ENCODE assay signal across 11 cellular contexts in genomic region chr4:136650541-136651277, GRCh38.
DNase-seq lines count a peak whose midpoint lies in the region; ATAC-seq, FAIRE-seq and TF ChIP-seq lines count a peak whose summit lies in the region.
"Had no signal": no experiment of that assay in that cellular context is flagged by ENCODE, and none has a peak within 500 bp of the region (broad histone marks: within the 10 kb centered on the region; RNA-seq: fewer than 3 reads in every experiment).

No MANE protein-coding gene starts in this region.

- no peaks in the 10 kb centered on the region for H3K27me3 ChIP-seq in endothelial cell of umbilical vein (ENCODE audit: control insufficient read depth in 2 of 2, insufficient read depth in 2 of 2, low read length in 2 of 2)
- H3K27me3 ChIP-seq in endodermal cell (ENCODE audit: control insufficient read depth, insufficient read depth, low read length, poor library complexity, severe bottlenecking): no peaks in the 10 kb centered on the region
- H3K27me3 ChIP-seq: thyroid gland had no signal

- TF ChIP-seq CTCF in Calu3 (IDR thresholded peaks at IDR 0.05; ENCODE audit: unreplicated experiment) (no peak), endothelial cell of umbilical vein (IDR thresholded peaks at IDR 0.05; ENCODE audit: extremely low read depth in 1 of 2, insufficient read depth in 1 of 2, low read depth in 1 of 2, low read length in 2 of 2) (no peak), endodermal cell (conservative IDR thresholded peaks at IDR 0.05) (no peak)

- no peak for TF ChIP-seq POLR2A in endothelial cell of umbilical vein (IDR thresholded peaks at IDR 0.05; ENCODE audit: low read depth, low read length)

- peak overlapping the region; percentile 54 for H3K27ac ChIP-seq in endothelial cell of umbilical vein (ENCODE audit: insufficient read depth, low read depth, low read length)
- no peak overlapping the region for H3K27ac ChIP-seq in endodermal cell (ENCODE audit: low read depth, low read length)
- H3K27ac ChIP-seq: thyroid gland had no signal

- BruUV-seq in Calu3 (replicated peaks; lab: Mats Ljungman, UMichigan): no TSS peak
- BruUV-seq in endothelial cell of umbilical vein (replicated peaks; lab: Mats Ljungman, UMichigan): TSS peak; percentile 43

- no peaks in the 10 kb centered on the region for H3K9me1 ChIP-seq in endothelial cell of umbilical vein (replicated peaks; ENCODE audit: control insufficient read depth, extremely low read depth, insufficient read depth, low read length)

- CTCF ChIA-PET in Calu3 (lab: Charles Lee): no interaction called here
- CTCF ChIA-PET in endothelial cell of umbilical vein (lab: Charles Lee): interaction anchor here (1.2 to 1.7 kb wide), 2 partner anchors 12 to 214 kb away, joined by 4 read pairs; no protein-coding TSS in a partner anchor

- H3K4me1 ChIP-seq in endothelial cell of umbilical vein (ENCODE audit: control insufficient read depth, extremely low read depth, insufficient read depth, low read length) (peaks cover 16% of the 10 kb centered on the region), endodermal cell (ENCODE audit: control insufficient read depth, insufficient read depth, low read length) (peaks cover 11% of the 10 kb centered on the region)
- H3K4me1 ChIP-seq: thyroid gland had no signal

- H3K4me3 ChIP-seq in endothelial cell of umbilical vein (replicated peaks in 1 of 3; ENCODE audit: insufficient read depth in 1 of 3, low read depth in 1 of 3, low read length in 3 of 3): no peak overlapping the region
- no peak overlapping the region for H3K4me3 ChIP-seq in endodermal cell (ENCODE audit: low read length)
- H3K4me3 ChIP-seq: thyroid gland had no signal

- WGBS in endodermal cell (ENCODE audit: insufficient coverage in 1 of 2, insufficient read length in 1 of 2), 2 experiments: 69 to 84% methylated on average over 3 to 5 of the region's 5 CpGs

- dilution Hi-C loops in endothelial cell of umbilical vein (cut with MboI; ENCODE audit: extremely low pct_ligation_motif_present, low sequenced_read_pairs): no loop called here

- POLR2A ChIA-PET in endothelial cell of umbilical vein (lab: Charles Lee): no interaction called here

- peak overlapping the region; percentile 9 for H3K4me2 ChIP-seq in endothelial cell of umbilical vein (ENCODE audit: insufficient read depth, low read length)

- no peaks in the 10 kb centered on the region for H3K9me3 ChIP-seq in endothelial cell of umbilical vein (replicated peaks; ENCODE audit: control insufficient read depth, insufficient read depth, low read length)
- no peaks in the 10 kb centered on the region for H3K9me3 ChIP-seq in endodermal cell (ENCODE audit: control insufficient read depth, low read length)
- H3K9me3 ChIP-seq: thyroid gland had no signal

- intact Hi-C loops in Calu3 (cut with micrococcal nuclease; ENCODE audit: unreplicated experiment): no loop called here
- intact Hi-C loops in endothelial cell of umbilical vein (cut with micrococcal nuclease): loop anchor here (5.0 to 10.0 kb wide), 3 partner anchors 163 to 286 kb away; no protein-coding TSS in a partner anchor

- H3K36me3 ChIP-seq in endothelial cell of umbilical vein (ENCODE audit: control insufficient read depth in 2 of 2, extremely low read depth in 1 of 2, insufficient read depth in 2 of 2, low read length in 2 of 2) (no peaks in the 10 kb centered on the region), endodermal cell (ENCODE audit: control insufficient read depth, insufficient read depth, low read length) (no peaks in the 10 kb centered on the region)
- H3K36me3 ChIP-seq: thyroid gland had no signal

- ATAC-seq in HG03095 (IDR thresholded peaks at IDR 0.05; ENCODE audit: unreplicated experiment) (no peak), HG02840 (IDR thresholded peaks at IDR 0.05; ENCODE audit: low FRiP score, unreplicated experiment) (no peak)

- H3K79me2 ChIP-seq in endothelial cell of umbilical vein (ENCODE audit: control insufficient read depth, insufficient read depth, low read length): no peaks in the 10 kb centered on the region

- H3K36me3 Mint-ChIP-seq in Calu3 (ENCODE audit: insufficient read depth, unreplicated experiment) (no peaks in the 10 kb centered on the region), endodermal cell (ENCODE audit: low read depth) (no peaks in the 10 kb centered on the region)

- peak; percentile 62 for DNase-seq in Calu3
- DNase-seq in HCEC 1CT: peak; percentile 2
- peak; percentile 80 for DNase-seq in NCI-H2029 (lab: John Stamatoyannopoulos, UW)
- peak; percentile 63 for DNase-seq in endothelial cell of umbilical vein (ENCODE audit: low read depth, low spot score)
- no peak for DNase-seq in HTR-8/SVneo (ENCODE audit: insufficient read length, low spot score)
- no peak for DNase-seq in endodermal cell
- DNase-seq: activated CD4-positive, alpha-beta T cell treated with anti-CD3 and anti-CD28 coated beads for 1 hour; thyroid gland had no signal

- peak overlapping the region; percentile 26 for H2AFZ ChIP-seq in endothelial cell of umbilical vein (ENCODE audit: low read depth, low read length)

- FAIRE-seq in endothelial cell of umbilical vein (lab: Jason Lieb, UNC) (no peak), HTR-8/SVneo (lab: Jason Lieb, UNC) (no peak)
- FAIRE-seq: colon had no signal

- H3K4me1 Mint-ChIP-seq in Calu3 (ENCODE audit: low read depth, unreplicated experiment) (peaks cover 15% of the 10 kb centered on the region), endodermal cell (peaks cover 18% of the 10 kb centered on the region)

- H3K27me3 Mint-ChIP-seq in Calu3 (ENCODE audit: unreplicated experiment): no peaks in the 10 kb centered on the region
- H3K27me3 Mint-ChIP-seq in endodermal cell (ENCODE audit: insufficient read depth): no peaks in the 10 kb centered on the region

- H3K4me3 Mint-ChIP-seq in Calu3 (ENCODE audit: low read depth, unreplicated experiment) (no peak overlapping the region), endodermal cell (no peak overlapping the region)

- H3K27ac Mint-ChIP-seq in Calu3 (ENCODE audit: unreplicated experiment) (no peak overlapping the region), endodermal cell (no peak overlapping the region)

- H3K9ac ChIP-seq in endothelial cell of umbilical vein (replicated peaks; ENCODE audit: extremely low read depth, insufficient read depth, low read length) (no peak overlapping the region), endodermal cell (ENCODE audit: extremely low read depth, low read length, poor library complexity, severe bottlenecking) (no peak overlapping the region)

- H3K9me3 Mint-ChIP-seq in Calu3 (ENCODE audit: low read depth, unreplicated experiment) (peaks cover 2% of the 10 kb centered on the region), endodermal cell (no peaks in the 10 kb centered on the region)

- no peaks in the 10 kb centered on the region for H4K20me1 ChIP-seq in endothelial cell of umbilical vein (replicated peaks; ENCODE audit: control insufficient read depth, extremely low read depth, insufficient read depth, low read length)

TF ChIP-seq in endothelial cell of umbilical vein, 7 proteins besides CTCF, POLR2A, EP300 and RAD21:
- TF ChIP-seq MYC (IDR thresholded peaks at IDR 0.05; ENCODE audit: low read depth, low read length) (no peak), GATA2 (IDR thresholded peaks at IDR 0.05; ENCODE audit: insufficient read depth, insufficient read length, low read depth, low read length) (peak; percentile 73), FOS (IDR thresholded peaks at IDR 0.05; ENCODE audit: borderline replicate concordance, insufficient read depth, low read length) (no peak), EZH2 (IDR thresholded peaks at IDR 0.05; ENCODE audit: borderline replicate concordance, low read depth, low read length, severe bottlenecking) (no peak), MAX (IDR thresholded peaks at IDR 0.05; ENCODE audit: insufficient read depth, insufficient read length) (no peak), JUN (IDR thresholded peaks at IDR 0.05; ENCODE audit: borderline replicate concordance, insufficient read depth, insufficient read length, low read depth) (no peak)

Comparison
In these comparisons a context has a peak if more than half of its experiments do, and no peak if none do; other contexts are left out.
1. DNase-seq: peak in Calu3 (single experiment), HCEC 1CT (single experiment), NCI-H2029 (single experiment) and endothelial cell of umbilical vein (single experiment); none in HTR-8/SVneo (single experiment) and endodermal cell (single experiment).